Comparison of ENCODE assay signal across 1 cellular context in the genomic region with DNA sequence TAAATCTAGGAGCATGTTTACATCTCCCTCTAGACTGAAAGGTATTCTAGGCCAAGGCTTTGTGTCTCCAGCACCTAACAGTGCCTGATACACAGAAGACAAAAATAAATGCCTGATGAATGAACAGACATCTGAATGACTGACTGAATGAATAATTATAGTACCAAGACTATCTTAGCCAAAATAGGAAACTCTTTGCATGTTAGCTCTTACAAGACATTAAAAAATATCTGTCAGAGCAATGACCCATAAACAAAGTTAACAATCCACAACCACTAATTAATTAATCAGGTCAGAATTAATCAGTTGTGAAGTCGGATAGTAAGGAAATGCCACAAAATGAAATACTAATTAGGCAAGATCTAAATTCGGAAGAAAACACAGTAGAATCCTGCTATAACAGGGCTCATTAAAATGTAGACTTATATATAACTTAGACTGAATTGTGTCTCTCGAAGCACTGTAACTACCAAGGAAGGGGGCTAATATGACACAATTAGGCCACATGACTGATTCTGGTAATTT.
TF ChIP-seq lines count a peak whose summit lies in the region.

No MANE protein-coding gene starts in this region.

TF ChIP-seq in GM12878, 131 proteins besides CTCF, POLR2A, EP300 and RAD21 (continued from another document):
- TF ChIP-seq, protein P1, sequence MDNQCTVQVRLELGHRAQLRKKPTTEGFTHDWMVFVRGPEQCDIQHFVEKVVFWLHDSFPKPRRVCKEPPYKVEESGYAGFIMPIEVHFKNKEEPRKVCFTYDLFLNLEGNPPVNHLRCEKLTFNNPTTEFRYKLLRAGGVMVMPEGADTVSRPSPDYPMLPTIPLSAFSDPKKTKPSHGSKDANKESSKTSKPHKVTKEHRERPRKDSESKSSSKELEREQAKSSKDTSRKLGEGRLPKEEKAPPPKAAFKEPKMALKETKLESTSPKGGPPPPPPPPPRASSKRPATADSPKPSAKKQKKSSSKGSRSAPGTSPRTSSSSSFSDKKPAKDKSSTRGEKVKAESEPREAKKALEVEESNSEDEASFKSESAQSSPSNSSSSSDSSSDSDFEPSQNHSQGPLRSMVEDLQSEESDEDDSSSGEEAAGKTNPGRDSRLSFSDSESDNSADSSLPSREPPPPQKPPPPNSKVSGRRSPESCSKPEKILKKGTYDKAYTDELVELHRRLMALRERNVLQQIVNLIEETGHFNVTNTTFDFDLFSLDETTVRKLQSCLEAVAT (IDR thresholded peaks at IDR 0.05): no peak
- peak; percentile 64 for TF ChIP-seq NR2F1 (conservative IDR thresholded peaks at IDR 0.05)
- peak; percentile 57 for TF ChIP-seq MEF2B (IDR thresholded peaks at IDR 0.05; ENCODE audit: partially characterized antibody, poor library complexity, severe bottlenecking)
- no peak for TF ChIP-seq CHD4 (IDR thresholded peaks at IDR 0.05)
